In genomic region chr7:20275637-20276036, GRCh38 we compare ENCODE assay signal across 1 cellular context.
TF ChIP-seq lines count a peak whose summit lies in the region.

No MANE protein-coding gene starts in this region.

TF ChIP-seq in GM12878, 131 proteins besides CTCF, POLR2A, EP300 and RAD21:
- TF ChIP-seq IKZF1 (conservative IDR thresholded peaks at IDR 0.05) (0 out of 2 replicates have a peak, but pooled peaks have one; percentile 9), SIX5 (IDR thresholded peaks at IDR 0.05; ENCODE audit: low read depth, low read length, severe bottlenecking) (no peak), NR2F1 (conservative IDR thresholded peaks at IDR 0.05) (0 out of 2 replicates have a peak, but pooled peaks have one; percentile 19), MTA2 (IDR thresholded peaks at IDR 0.05; ENCODE audit: low read depth) (peak; percentile 52), REST (IDR thresholded peaks at IDR 0.05; ENCODE audit: low read depth, low read length) (no peak), NFIC (IDR thresholded peaks at IDR 0.05; ENCODE audit: low read depth, low read length) (0 out of 2 replicates have a peak, but pooled peaks have one; percentile 15)
